Comparison of ENCODE assay signal across 21 cellular contexts in genomic region chr4:123319639-123320038, GRCh38.
"Had no signal": no experiment of that assay in that cellular context is flagged by ENCODE, and none has a peak within 500 bp of the region (broad histone marks: within the 10 kb centered on the region; RNA-seq: fewer than 3 reads in every experiment).

No MANE protein-coding gene starts in this region.

- DNase-seq: activated CD4-positive, alpha-beta T cell treated with anti-CD3 and anti-CD28 coated beads for 4 hours; activated CD4-positive, alpha-beta T cell treated with anti-CD3 and anti-CD28 coated beads, Interleukin-2, amount 50 U/mL, for 4 hours; activated CD4-positive, CD25-positive, alpha-beta regulatory T cell; activated naive CD4-positive, alpha-beta T cell; activated T-cell treated with anti-CD3 and anti-CD28 coated beads for 4 hours; activated T-cell treated with anti-CD3 and anti-CD28 coated beads, Interleukin-2, amount 50 U/mL, for 72 hours; central memory CD4-positive, alpha-beta T cell; left lung; lower lobe of right lung; mesenchymal stem cell; naive thymus-derived CD8-positive, alpha-beta T cell; nucleus accumbens; pancreas; retina; sigmoid colon; small intestine; stimulated activated CD4-positive, alpha-beta T cell treated with anti-CD3 and anti-CD28 coated beads, Interleukin-4, amount 100 ng/mL, for 24 hours; trophoblast cell; uterus had no signal

- ATAC-seq: activated naive CD4-positive, alpha-beta T cell treated with anti-CD3 and anti-CD28 coated beads, Interleukin-2, amount 50 U/mL, for 72 hours; activated T-cell treated with anti-CD3 and anti-CD28 coated beads, Interleukin-2, amount 50 U/mL, for 72 hours; left lung; lower lobe of right lung; naive thymus-derived CD8-positive, alpha-beta T cell; pancreas; stimulated activated effector memory CD8-positive, alpha-beta T cell treated with anti-CD3 and anti-CD28 coated beads, Interleukin-12 subunit alpha, Interleukin-12 subunit beta, amount 100 ng/mL, for 72 hours had no signal
